ENCODE assay signal across 12 cellular contexts in the genomic region with DNA sequence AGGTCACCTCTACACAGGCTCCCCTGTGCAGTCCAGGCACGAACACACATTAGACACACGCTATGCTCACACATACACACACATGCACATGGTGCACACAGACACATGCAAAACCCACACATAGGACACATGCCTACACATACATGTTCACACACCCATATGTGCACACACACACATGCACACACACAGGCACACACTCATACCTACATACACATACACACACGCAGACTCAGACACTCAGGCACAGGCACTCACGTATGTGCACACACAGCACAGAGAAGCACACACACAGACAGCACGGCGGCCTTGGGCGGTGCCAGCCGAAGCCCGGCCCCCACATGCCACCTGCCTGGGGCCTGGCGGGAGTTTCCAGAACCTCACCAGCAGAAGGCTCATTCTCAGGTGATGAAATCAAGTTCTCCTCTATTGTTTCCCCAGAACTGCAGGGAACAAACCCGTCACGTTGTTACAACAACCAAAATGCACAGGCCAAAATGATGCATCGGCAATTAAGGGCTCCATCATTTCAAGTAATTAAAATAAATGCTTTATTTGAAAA. TPM values are rescaled to one million over a fixed set of nuclear protein-coding genes. Genes with fewer than 3 reads are reported as not detected.
DNase-seq lines count a peak whose midpoint lies in the region; ATAC-seq, FAIRE-seq and TF ChIP-seq lines count a peak whose summit lies in the region.
"Had no signal": no experiment of that assay in that cellular context is flagged by ENCODE, and none has a peak within 500 bp of the region (broad histone marks: within the 10 kb centered on the region; RNA-seq: fewer than 3 reads in every experiment).

No MANE protein-coding gene starts in this region.

- 81 to 87% methylated on average over 9 to 13 of the region's 13 CpGs for WGBS in testis, 2 donors

- no peaks in the 10 kb centered on the region for H3K9me2 ChIP-seq in PC-9 (ENCODE audit: insufficient read depth)

- peak overlapping the region; percentile 68 for H3K4me2 ChIP-seq in PC-9
- peak overlapping the region; percentile 67 for H3K4me2 ChIP-seq in keratinocyte (ENCODE audit: control insufficient read depth, extremely low read depth, insufficient read depth, low read depth, low read length)

- peak; percentile 73 for FAIRE-seq in keratinocyte (lab: Jason Lieb, UNC)

- dilution Hi-C loops in keratinocyte (cut with MboI; ENCODE audit: extremely low pct_ligation_motif_present, low sequenced_read_pairs) = no loop called here

- CTCF ChIA-PET in PC-9 (lab: Charles Lee) = no interaction called here

- POLR2A ChIA-PET in PC-9 (lab: Charles Lee; ENCODE audit: unreplicated experiment) = no interaction called here

- no TSS peak for BruUV-seq in PC-9 (replicated peaks; lab: Mats Ljungman, UMichigan)

- H3K4me3 ChIP-seq in PC-9 (no peak overlapping the region), keratinocyte (ENCODE audit: control insufficient read depth in 2 of 3, extremely low read depth in 1 of 3, insufficient read depth in 2 of 3, low read depth in 1 of 3, low read length in 3 of 3) (no peak overlapping the region), testis (no peak overlapping the region)

- TF ChIP-seq CTCF in PC-9 (conservative IDR thresholded peaks at IDR 0.05) (no peak), keratinocyte (optimal IDR thresholded peaks at IDR 0.05 in 1 of 3, IDR thresholded peaks at IDR 0.05 in 1 of 3, conservative IDR thresholded peaks at IDR 0.05 in 1 of 3; ENCODE audit: extremely low read depth in 1 of 3, insufficient read depth in 2 of 3, low read length in 3 of 3) (no peak), testis (IDR thresholded peaks at IDR 0.05) (no peak)

- H2AFZ ChIP-seq in PC-9 (no peak overlapping the region), keratinocyte (ENCODE audit: control insufficient read depth, low read length) (no peak overlapping the region)

- H3K79me2 ChIP-seq in PC-9 (ENCODE audit: low read depth) = no peaks in the 10 kb centered on the region
- H3K79me2 ChIP-seq in keratinocyte (ENCODE audit: control insufficient read depth, insufficient read depth, low read length) = no peaks in the 10 kb centered on the region

- H3K27ac ChIP-seq in PC-9 (peak overlapping the region; percentile 71), keratinocyte (ENCODE audit: control insufficient read depth, insufficient read depth, low read length) (peak overlapping the region; percentile 48), testis (no peak overlapping the region)

- intact Hi-C loops in PC-9 (cut with micrococcal nuclease; ENCODE audit: unreplicated experiment) (loop anchor here (2.0 kb wide), 1 partner anchor 21 kb away; no protein-coding TSS in a partner anchor), testis (cut with DNase I; ENCODE audit: low total_unique reads) (no loop called here)

- DNase-seq in NCI-H2171 treated with DMSO at 0.1 percent for 48 hours (lab: John Stamatoyannopoulos, UW) = peak; percentile 17
- DNase-seq in NCI-H2171 (lab: John Stamatoyannopoulos, UW) = no peak
- peak; percentile 41 to 81 for DNase-seq in PC-9
- no peak for DNase-seq in keratinocyte (ENCODE audit: low read depth, low spot score)
- DNase-seq in testis = peak; percentile 6
- DNase-seq in activated CD4-positive, alpha-beta T cell treated with anti-CD3 and anti-CD28 coated beads for 4 hours = no peak
- DNase-seq: NCI-H510A; RPMI8226; stimulated activated CD4-positive, alpha-beta T cell treated with anti-CD3 and anti-CD28 coated beads, Interleukin-12 subunit alpha, Interleukin-12 subunit beta, amount 100 ng/mL, for 4 hours had no signal

- ATAC-seq in activated CD4-positive, CD25-positive, alpha-beta regulatory T cell treated with anti-CD3 and anti-CD28 coated beads, Interleukin-2, amount 50 U/mL, for 24 hours = no peak
- ATAC-seq in HG03025 (IDR thresholded peaks at IDR 0.05; ENCODE audit: low FRiP score, unreplicated experiment) = no peak

- TF ChIP-seq POLR2A in testis (IDR thresholded peaks at IDR 0.05) = no peak

- H4K20me1 ChIP-seq in PC-9 (ENCODE audit: insufficient read depth) = 0 out of 2 replicates have a peak, but pooled peaks cover 12% of the 10 kb centered on the region
- H4K20me1 ChIP-seq in keratinocyte (ENCODE audit: control insufficient read depth, extremely low read depth, insufficient read depth, low read length) = no peaks in the 10 kb centered on the region

- H3K36me3 ChIP-seq in PC-9 (ENCODE audit: low read depth) = no peaks in the 10 kb centered on the region
- H3K36me3 ChIP-seq in keratinocyte (ENCODE audit: control insufficient read depth in 2 of 2, extremely low read depth in 1 of 2, insufficient read depth in 2 of 2, low read length in 2 of 2) = no peaks in the 10 kb centered on the region
- no peaks in the 10 kb centered on the region for H3K36me3 ChIP-seq in testis (ENCODE audit: low read depth, missing control alignments)

- peaks cover 32% of the 10 kb centered on the region for H3F3A ChIP-seq in PC-9 (ENCODE audit: insufficient read depth, low read depth)

- H3K9me3 ChIP-seq in PC-9 (ENCODE audit: insufficient read depth, low read depth) (no peaks in the 10 kb centered on the region), keratinocyte (ENCODE audit: control insufficient read depth, low read depth, low read length) (no peaks in the 10 kb centered on the region), testis (no peaks in the 10 kb centered on the region)
- H3K9me3 ChIP-seq: Caco-2 had no signal

- no peaks in the 10 kb centered on the region for H3K27me3 ChIP-seq in PC-9 (ENCODE audit: insufficient read depth, low read depth)
- H3K27me3 ChIP-seq in keratinocyte (ENCODE audit: control insufficient read depth, extremely low read depth, insufficient read depth, low read length) = no peaks in the 10 kb centered on the region
- H3K27me3 ChIP-seq in testis = no peaks in the 10 kb centered on the region

- H3K4me1 ChIP-seq in PC-9 (replicated peaks; ENCODE audit: insufficient read depth) (peaks cover 38% of the 10 kb centered on the region), keratinocyte (ENCODE audit: control insufficient read depth, extremely low read depth, insufficient read depth, low read length) (peaks cover 17% of the 10 kb centered on the region), testis (no peaks in the 10 kb centered on the region)

- no peak overlapping the region for H3K9ac ChIP-seq in keratinocyte (ENCODE audit: control insufficient read depth, extremely low read depth, insufficient read depth, low read length)

- H3K9me1 ChIP-seq in keratinocyte (ENCODE audit: control insufficient read depth, extremely low read depth, insufficient read depth, low read length) = peaks cover 4% of the 10 kb centered on the region

RNA-seq across cellular contexts. Expression of gene GNB1L, which starts 31.0 kb away (rescaled TPM):
- 10.3 and 13.9 TPM in 2 replicates for total RNA-seq in PC-9 (2021)
- polyA plus RNA-seq in keratinocyte = 2.0 to 4.1 TPM (median 2.4 TPM) in 3 replicates
- polyA plus RNA-seq in keratinocyte (2011; ENCODE audit: low read depth) = 5.8 TPM
- polyA plus RNA-seq in keratinocyte (2011; cell fraction: cytosol; rRNA removed) = 1.2 and 2.9 TPM in 2 replicates
- 1.8 and 2.1 TPM in 2 replicates for polyA plus RNA-seq in keratinocyte (2011; cell fraction: nucleus; rRNA removed)
- 7.2 and 8.4 TPM in 2 replicates for polyA plus RNA-seq in keratinocyte (2012; ENCODE audit: low replicate concordance)
- polyA minus RNA-seq in keratinocyte = 0.49 to 2.0 TPM (median 1.2 TPM) in 3 replicates
- polyA minus RNA-seq in keratinocyte (2011; cell fraction: cytosol; rRNA and poly(A)+ RNA removed) = 11.3 TPM
- polyA minus RNA-seq in keratinocyte (2011; cell fraction: nucleus; rRNA and poly(A)+ RNA removed) = 2.2 and 3.4 TPM in 2 replicates
- total RNA-seq in testis = 1 to 10 TPM; 5.5 to 6.9 TPM
- 6.0 TPM for polyA plus RNA-seq in testis (ENCODE audit: insufficient read depth, low read depth, low replicate concordance)

RNA-seq across cellular contexts. Expression of gene RTL10, which starts 31.0 kb away (rescaled TPM):
- total RNA-seq in PC-9 (2021) = 20.9 and 23.5 TPM in 2 replicates
- 12.9 to 23.4 TPM (median 18.2 TPM) in 3 replicates for polyA plus RNA-seq in keratinocyte
- polyA plus RNA-seq in keratinocyte (2011; ENCODE audit: low read depth) = 6.1 TPM
- polyA plus RNA-seq in keratinocyte (2011; cell fraction: cytosol; rRNA removed) = 9.3 and 14.5 TPM in 2 replicates
- polyA plus RNA-seq in keratinocyte (2011; cell fraction: nucleus; rRNA removed) = 32.8 and 44.8 TPM in 2 replicates
- 16.5 and 19.8 TPM in 2 replicates for polyA plus RNA-seq in keratinocyte (2012; ENCODE audit: low replicate concordance)
- polyA minus RNA-seq in keratinocyte = 26.9 to 120 TPM (median 32.7 TPM) in 3 replicates
- 13.6 TPM for polyA minus RNA-seq in keratinocyte (2011; cell fraction: cytosol; rRNA and poly(A)+ RNA removed)
- 19.3 and 28.2 TPM in 2 replicates for polyA minus RNA-seq in keratinocyte (2011; cell fraction: nucleus; rRNA and poly(A)+ RNA removed)
- 10 to 100 TPM; 11.0 to 14.7 TPM for total RNA-seq in testis
- polyA plus RNA-seq in testis (ENCODE audit: insufficient read depth, low read depth, low replicate concordance) = 10.9 TPM

Comparison
In these comparisons a context has a peak if more than half of its experiments do, and no peak if none do; other contexts are left out.
1. DNase-seq: peak in NCI-H2171 treated with DMSO at 0.1 percent for 48 hours (single experiment), PC-9 (2 of 2) and testis (single experiment); none in NCI-H2171 (single experiment), keratinocyte (single experiment) and activated CD4-positive, alpha-beta T cell treated with anti-CD3 and anti-CD28 coated beads for 4 hours (0 of 2).
2. H3K27ac ChIP-seq: peak in PC-9 (single experiment) and keratinocyte (single experiment); none in testis (0 of 2).